Comparison of ENCODE assay signal across 14 cellular contexts in genomic region chr5:169606279-169606678, GRCh38. TPM values are rescaled to one million over a fixed set of nuclear protein-coding genes. Genes with fewer than 3 reads are reported as not detected.
DNase-seq lines count a peak whose midpoint lies in the region; ATAC-seq and TF ChIP-seq lines count a peak whose summit lies in the region.
"Had no signal": no experiment of that assay in that cellular context is flagged by ENCODE, and none has a peak within 500 bp of the region (broad histone marks: within the 10 kb centered on the region; RNA-seq: fewer than 3 reads in every experiment).

No MANE protein-coding gene starts in this region.

- TF ChIP-seq CTCF in GM13976 (IDR thresholded peaks at IDR 0.05; ENCODE audit: borderline replicate concordance, control extremely low read depth, extremely low read depth, insufficient read depth, missing control alignments) (no peak), HFFc6 (IDR thresholded peaks at IDR 0.05) (no peak), osteocyte (IDR thresholded peaks at IDR 0.05) (no peak), spleen (IDR thresholded peaks at IDR 0.05 in 8 of 11, conservative IDR thresholded peaks at IDR 0.05 in 3 of 11) (no peak)

- H3K27ac Mint-ChIP-seq in HFFc6 (peak overlapping the region; percentile 59), osteocyte (ENCODE audit: unreplicated experiment) (peak overlapping the region; percentile 8)
- H3K27ac Mint-ChIP-seq: CD8-positive, alpha-beta T cell had no signal

- 66 to 90% (median 81%) methylated on average over 3 of the region's 3 CpGs for WGBS in spleen, 5 donors

- H3K4me1 Mint-ChIP-seq in HFFc6 (ENCODE audit: low read depth) (peaks cover 58% of the 10 kb centered on the region), osteocyte (ENCODE audit: unreplicated experiment) (peaks cover 13% of the 10 kb centered on the region)

- H3K27ac ChIP-seq in caudate nucleus (ENCODE audit: low read depth, low read length) (no peak overlapping the region), spleen (no peak overlapping the region)
- H3K27ac ChIP-seq: A549, C4-2B had no signal

- peaks cover 0 to 44% (median 19%) of the 10 kb centered on the region in 6 donors for H3K36me3 ChIP-seq in spleen

- TF ChIP-seq POLR2A in spleen (IDR thresholded peaks at IDR 0.05), result no peak

- H3K4me3 ChIP-seq in spleen, result no peak overlapping the region
- H3K4me3 ChIP-seq: A549, HAP-1 had no signal

- H3K4me3 Mint-ChIP-seq in HFFc6 (no peak overlapping the region), osteocyte (ENCODE audit: unreplicated experiment) (no peak overlapping the region)
- H3K4me3 Mint-ChIP-seq: CD8-positive, alpha-beta T cell had no signal

- H3K36me3 Mint-ChIP-seq in HFFc6 (ENCODE audit: low read depth) (peaks cover 90% of the 10 kb centered on the region), osteocyte (ENCODE audit: unreplicated experiment) (peaks cover 29% of the 10 kb centered on the region)

- DNase-seq in GM13976 (ENCODE audit: low spot score), result peak; percentile 17
- no peak for DNase-seq in HFFc6
- no peak for DNase-seq in osteocyte (ENCODE audit: extremely low spot score, unreplicated experiment)
- DNase-seq in caudate nucleus (lab: John Stamatoyannopoulos, UW), result no peak
- DNase-seq in spleen, result no peak
- DNase-seq: BE2C; CD8-positive, alpha-beta T cell; COR-L47; DMS53 had no signal

- intact Hi-C loops in spleen (cut with DNase I; ENCODE audit: low total_unique reads), result no loop called here

- H3K27me3 ChIP-seq in spleen (replicated peaks in 1 of 7), result no peaks in the 10 kb centered on the region

- in situ Hi-C loops in GM13976 (cut with MboI; ENCODE audit: low sequenced_read_pairs, unreplicated experiment), result no loop called here

- H3K9me3 ChIP-seq in spleen, result peaks cover 0 to 16% (median 9%) of the 10 kb centered on the region in 8 donors
- H3K9me3 ChIP-seq: BE2C, HAP-1 had no signal

- peak; percentile 55 for ATAC-seq in HG03442 (IDR thresholded peaks at IDR 0.05; ENCODE audit: unreplicated experiment)
- no peak for ATAC-seq in GM21717 (IDR thresholded peaks at IDR 0.05; ENCODE audit: unreplicated experiment)
- ATAC-seq: A549; CD8-positive, alpha-beta T cell had no signal

- H3K9me3 Mint-ChIP-seq in HFFc6, result peaks cover 34% of the 10 kb centered on the region
- H3K9me3 Mint-ChIP-seq in osteocyte (ENCODE audit: unreplicated experiment), result peaks cover 30% of the 10 kb centered on the region

- H3K4me1 ChIP-seq in spleen, result no peaks in the 10 kb centered on the region
- H3K4me1 ChIP-seq: BE2C, HAP-1 had no signal

- no peaks in the 10 kb centered on the region; the same call in 1 of the 2 replicates for H3K27me3 Mint-ChIP-seq in HFFc6 (ENCODE audit: insufficient read depth)
- H3K27me3 Mint-ChIP-seq in osteocyte (ENCODE audit: unreplicated experiment), result no peaks in the 10 kb centered on the region

RNA-seq across cellular contexts. Expression of gene SPDL1, which starts 22.7 kb away (rescaled TPM):
- 100 to 1,000 TPM in 2 of 6 experiments, 10 to 100 TPM in 4; 68.8 to 121 (median 74.4) TPM for total RNA-seq in HFFc6 (2021; fragmentation: NEBNext Ultra II Directional; extraction: Animal tissue kit (Norgen Biotek cat#: 25700))
- total RNA-seq in osteocyte, result 40.4 and 40.5 TPM in 2 replicates
- 10 to 100 TPM in 6 of 7 donors, 1 to 10 TPM in 1; 9.0 to 15.7 (median 12.2) TPM for total RNA-seq in spleen
- polyA plus RNA-seq in spleen, result 1 to 10 TPM; 5.2 to 7.4 (median 5.4) TPM

RNA-seq across cellular contexts. Expression of gene DOCK2, which starts 30.8 kb away (rescaled TPM):
- 1 to 10 TPM; 1.4 to 6.5 (median 3.0) TPM for total RNA-seq in HFFc6 (2021; fragmentation: NEBNext Ultra II Directional; extraction: Animal tissue kit (Norgen Biotek cat#: 25700))
- 11.6 and 12.4 TPM in 2 replicates for total RNA-seq in osteocyte
- total RNA-seq in spleen, result 100 to 1,000 TPM; 179 to 321 (median 217) TPM
- polyA plus RNA-seq in spleen, result 10 to 100 TPM; 30.6 to 48.6 (median 39.6) TPM

Comparison
In these comparisons a context has a peak if more than half of its experiments do, and no peak if none do; other contexts are left out.
1. RNA of gene DOCK2, which starts 30.8 kb away (total RNA-seq): 179 to 321 TPM in spleen; 11.6 to 12.4 TPM in osteocyte and 1.4 to 6.5 TPM in HFFc6; every median in the first group is over 10 times any median in the second.